11 cellular contexts compared by ENCODE assay signal in the genomic region with DNA sequence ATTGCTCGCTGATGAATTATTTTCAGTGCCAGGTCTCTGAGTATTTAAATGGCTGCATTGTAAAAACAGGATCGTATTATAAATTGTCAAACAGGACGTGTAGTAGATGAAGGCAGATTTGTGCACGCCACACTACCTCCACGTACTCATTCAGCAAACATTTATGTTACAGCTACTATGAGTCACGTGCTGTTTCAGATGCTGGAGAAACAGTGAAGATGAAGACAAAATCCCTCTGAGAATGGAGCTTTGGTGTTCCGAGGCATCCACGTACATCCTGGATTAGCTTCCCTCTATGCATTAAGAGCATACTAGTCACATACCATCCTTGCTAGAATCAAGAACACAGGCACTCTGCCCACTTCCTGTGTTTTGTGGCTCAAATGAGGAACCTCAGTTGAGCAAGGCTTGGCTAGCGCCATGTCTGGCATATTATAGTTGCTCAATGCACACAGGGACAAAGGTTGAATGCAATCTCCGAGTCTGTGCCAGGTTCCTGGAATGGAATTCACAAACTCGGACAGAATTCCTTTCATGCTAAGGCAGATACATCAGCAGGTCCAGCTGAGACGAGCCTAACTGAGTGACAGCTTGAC.
A peak's percentile ranks its signal among the peaks of the same experiment; 100 is the strongest.
DNase-seq lines count a peak whose midpoint lies in the region; ATAC-seq, FAIRE-seq and TF ChIP-seq lines count a peak whose summit lies in the region.
"Had no signal": no experiment of that assay in that cellular context is flagged by ENCODE, and none has a peak within 500 bp of the region (broad histone marks: within the 10 kb centered on the region; RNA-seq: fewer than 3 reads in every experiment).

No MANE protein-coding gene starts in this region.

- peak; percentile 40 for ATAC-seq in foreskin keratinocyte
- ATAC-seq in GM19023 (IDR thresholded peaks at IDR 0.05; ENCODE audit: unreplicated experiment), result no peak
- ATAC-seq: activated T-cell treated with anti-CD3 and anti-CD28 coated beads, Interleukin-2, amount 50 U/mL, for 4 hours had no signal

- DNase-seq in GM04503 (ENCODE audit: low read depth) (peak; percentile 19), SIG-M5 treated with dmso at 0.1 percent for 504 hours (lab: John Stamatoyannopoulos, UW; ENCODE audit: unreplicated experiment) (peak; percentile 94), foreskin keratinocyte (peak; percentile 93 to 94), putamen (ENCODE audit: low spot score) (peak; percentile 27), NCI-H774 (lab: John Stamatoyannopoulos, UW) (no peak), frontal cortex (ENCODE audit: low spot score in 2 of 2) (no peak), cerebellar cortex (ENCODE audit: low spot score) (no peak)
- DNase-seq: activated T-cell treated with anti-CD3 and anti-CD28 coated beads, Interleukin-2, amount 50 U/mL, for 4 hours had no signal

- FAIRE-seq in frontal cortex (lab: Jason Lieb, UNC), result no peak
- FAIRE-seq: G401.6 had no signal

- H3K27ac ChIP-seq in foreskin keratinocyte, result no peak overlapping the region
- H3K27ac ChIP-seq: SJSA1 had no signal

- H3K27me3 ChIP-seq in foreskin keratinocyte, result no peaks in the 10 kb centered on the region
- H3K27me3 ChIP-seq: SJSA1 had no signal

- H3K4me1 ChIP-seq in foreskin keratinocyte, result peaks cover 10% of the 10 kb centered on the region
- H3K4me1 ChIP-seq: SJSA1 had no signal

- no peak for TF ChIP-seq CTCF in foreskin keratinocyte (conservative IDR thresholded peaks at IDR 0.05)

Comparison
In these comparisons a context has a peak if more than half of its experiments do, and no peak if none do; other contexts are left out.
1. DNase-seq: peak in GM04503 (single experiment), SIG-M5 treated with dmso at 0.1 percent for 504 hours (single experiment), foreskin keratinocyte (2 of 2) and putamen (single experiment); none in NCI-H774 (single experiment), frontal cortex (0 of 2) and cerebellar cortex (single experiment).